Comparison of ENCODE assay signal across 15 cellular contexts in genomic region chr12:114408415-114408814, GRCh38. TPM values are rescaled to one million over a fixed set of nuclear protein-coding genes. Genes with fewer than 3 reads are reported as not detected.
A peak's percentile ranks its signal among the peaks of the same experiment; 100 is the strongest.
DNase-seq lines count a peak whose midpoint lies in the region; ATAC-seq and TF ChIP-seq lines count a peak whose summit lies in the region.
"Had no signal": no experiment of that assay in that cellular context is flagged by ENCODE, and none has a peak within 500 bp of the region (broad histone marks: within the 10 kb centered on the region; RNA-seq: fewer than 3 reads in every experiment).

No MANE protein-coding gene starts in this region.

- H3K4me3 Mint-ChIP-seq in activated CD8-positive, alpha-beta T cell treated with anti-CD3 and anti-CD28 coated beads, Interleukin-2, amount 10 ng/mL, durations not matched to agents 7 days and 5 days, result peak overlapping the region; percentile 53
- no peak overlapping the region for H3K4me3 Mint-ChIP-seq in activated CD8-positive, alpha-beta T cell treated with anti-CD3 and anti-CD28 coated beads for 36 hours
- peak overlapping the region; percentile 99 for H3K4me3 Mint-ChIP-seq in HFFc6
- H3K4me3 Mint-ChIP-seq in stimulated activated naive B cell treated with anti-CD40 and anti-IgM and Interleukin-4, amounts not matched to agents 10 μg/mL and 1 μg/mL and 100 μg/mL, for 72 hours, result peak overlapping the region in 1 of 2 donors; percentile 63
- H3K4me3 Mint-ChIP-seq in activated CD8-positive, alpha-beta memory T cell treated with anti-CD3 and anti-CD28 coated beads, Interleukin-2, amount 10 ng/mL, durations not matched to agents 7 days and 5 days, result no peak overlapping the region
- H3K4me3 Mint-ChIP-seq: dendritic cell treated with granulocyte-macrophage colony-stimulating factor and Interleukin-4, amounts not matched to agents 40 ng/mL and 50 ng/mL, for 4 days had no signal

- H3K4me3 ChIP-seq in fibroblast of pulmonary artery (replicated peaks; ENCODE audit: low read depth, low read length), result peak overlapping the region; percentile 65
- H3K4me3 ChIP-seq: A549, SJCRH30 had no signal

- no peak overlapping the region for H3K27ac Mint-ChIP-seq in activated CD8-positive, alpha-beta T cell treated with anti-CD3 and anti-CD28 coated beads, Interleukin-2, amount 10 ng/mL, durations not matched to agents 7 days and 5 days
- H3K27ac Mint-ChIP-seq in activated CD8-positive, alpha-beta T cell treated with anti-CD3 and anti-CD28 coated beads for 36 hours, result no peak overlapping the region
- H3K27ac Mint-ChIP-seq in HFFc6, result peak overlapping the region; percentile 92
- H3K27ac Mint-ChIP-seq in stimulated activated naive B cell treated with anti-CD40 and anti-IgM and Interleukin-4, amounts not matched to agents 10 μg/mL and 1 μg/mL and 100 μg/mL, for 72 hours, result peak overlapping the region; percentile 81
- H3K27ac Mint-ChIP-seq in activated CD8-positive, alpha-beta memory T cell treated with anti-CD3 and anti-CD28 coated beads, Interleukin-2, amount 10 ng/mL, durations not matched to agents 7 days and 5 days, result no peak overlapping the region
- H3K27ac Mint-ChIP-seq: dendritic cell treated with granulocyte-macrophage colony-stimulating factor and Interleukin-4, amounts not matched to agents 40 ng/mL and 50 ng/mL, for 4 days had no signal

- peaks cover 8% of the 10 kb centered on the region for H3K36me3 Mint-ChIP-seq in activated CD8-positive, alpha-beta T cell treated with anti-CD3 and anti-CD28 coated beads, Interleukin-2, amount 10 ng/mL, durations not matched to agents 7 days and 5 days (ENCODE audit: low read depth)
- peaks cover 2% of the 10 kb centered on the region for H3K36me3 Mint-ChIP-seq in activated CD8-positive, alpha-beta T cell treated with anti-CD3 and anti-CD28 coated beads for 36 hours (ENCODE audit: low read depth)
- peaks cover 36% of the 10 kb centered on the region for H3K36me3 Mint-ChIP-seq in HFFc6 (ENCODE audit: low read depth)
- peaks cover 4 to 7% of the 10 kb centered on the region in 2 donors for H3K36me3 Mint-ChIP-seq in stimulated activated naive B cell treated with anti-CD40 and anti-IgM and Interleukin-4, amounts not matched to agents 10 μg/mL and 1 μg/mL and 100 μg/mL, for 72 hours
- H3K36me3 Mint-ChIP-seq in activated CD8-positive, alpha-beta memory T cell treated with anti-CD3 and anti-CD28 coated beads, Interleukin-2, amount 10 ng/mL, durations not matched to agents 7 days and 5 days, result peaks cover 7% of the 10 kb centered on the region

- no peak for DNase-seq in activated CD8-positive, alpha-beta T cell treated with anti-CD3 and anti-CD28 coated beads, Interleukin-2, amount 10 ng/mL, durations not matched to agents 7 days and 5 days
- no peak for DNase-seq in activated CD8-positive, alpha-beta T cell treated with anti-CD3 and anti-CD28 coated beads for 36 hours
- DNase-seq in HFFc6 (no peak), fibroblast of pulmonary artery (ENCODE audit: low read depth) (peak; percentile 32), HCEC 1CT (no peak)
- DNase-seq in stimulated activated naive B cell treated with anti-CD40 and anti-IgM and Interleukin-4, amounts not matched to agents 10 μg/mL and 1 μg/mL and 100 μg/mL, for 72 hours, result no peak
- no peak for DNase-seq in activated CD8-positive, alpha-beta memory T cell treated with anti-CD3 and anti-CD28 coated beads, Interleukin-2, amount 10 ng/mL, durations not matched to agents 7 days and 5 days
- DNase-seq: foreskin melanocyte; MV-4-11; NCI-H2171; SJCRH30; stimulated activated CD4-positive, alpha-beta T cell treated with anti-CD3 and anti-CD28 coated beads, Interleukin-4, amount 100 ng/mL, for 4 hours had no signal

- CTCF ChIA-PET in activated CD8-positive, alpha-beta T cell treated with anti-CD3 and anti-CD28 coated beads, Interleukin-2, amount 10 ng/mL, durations not matched to agents 7 days and 5 days (lab: Charles Lee), result no interaction called here
- CTCF ChIA-PET in activated CD8-positive, alpha-beta T cell treated with anti-CD3 and anti-CD28 coated beads for 36 hours (lab: Charles Lee), result no interaction called here
- CTCF ChIA-PET in activated CD8-positive, alpha-beta memory T cell treated with anti-CD3 and anti-CD28 coated beads, Interleukin-2, amount 10 ng/mL, durations not matched to agents 7 days and 5 days (lab: Charles Lee), result no interaction called here

- POLR2A ChIA-PET in activated CD8-positive, alpha-beta T cell treated with anti-CD3 and anti-CD28 coated beads, Interleukin-2, amount 10 ng/mL, durations not matched to agents 7 days and 5 days (lab: Charles Lee), result no interaction called here
- POLR2A ChIA-PET in activated CD8-positive, alpha-beta T cell treated with anti-CD3 and anti-CD28 coated beads for 36 hours (lab: Charles Lee), result interaction anchor here (0.6 kb wide), 1 partner anchor 12 kb away, joined by 3 read pairs; no protein-coding TSS in a partner anchor

- intact Hi-C loops in activated CD8-positive, alpha-beta T cell treated with anti-CD3 and anti-CD28 coated beads for 36 hours (cut with micrococcal nuclease), result loop anchor here (10.0 kb wide), 1 partner anchor 276 kb away; the partner anchor contains the start of gene TBX3

- peaks cover 88% of the 10 kb centered on the region for H3K27me3 Mint-ChIP-seq in activated CD8-positive, alpha-beta T cell treated with anti-CD3 and anti-CD28 coated beads, Interleukin-2, amount 10 ng/mL, durations not matched to agents 7 days and 5 days (ENCODE audit: low read depth)
- H3K27me3 Mint-ChIP-seq in activated CD8-positive, alpha-beta T cell treated with anti-CD3 and anti-CD28 coated beads for 36 hours, result peaks cover 90% of the 10 kb centered on the region
- peaks cover 14% of the 10 kb centered on the region for H3K27me3 Mint-ChIP-seq in HFFc6 (ENCODE audit: insufficient read depth)
- H3K27me3 Mint-ChIP-seq in stimulated activated naive B cell treated with anti-CD40 and anti-IgM and Interleukin-4, amounts not matched to agents 10 μg/mL and 1 μg/mL and 100 μg/mL, for 72 hours, result peaks cover 91 to 97% of the 10 kb centered on the region in 2 donors
- H3K27me3 Mint-ChIP-seq in activated CD8-positive, alpha-beta memory T cell treated with anti-CD3 and anti-CD28 coated beads, Interleukin-2, amount 10 ng/mL, durations not matched to agents 7 days and 5 days, result peaks cover 99% of the 10 kb centered on the region

- H3K4me1 Mint-ChIP-seq in activated CD8-positive, alpha-beta T cell treated with anti-CD3 and anti-CD28 coated beads, Interleukin-2, amount 10 ng/mL, durations not matched to agents 7 days and 5 days (ENCODE audit: low read depth), result peaks cover 7% of the 10 kb centered on the region
- peaks cover 15% of the 10 kb centered on the region for H3K4me1 Mint-ChIP-seq in activated CD8-positive, alpha-beta T cell treated with anti-CD3 and anti-CD28 coated beads for 36 hours (ENCODE audit: low read depth)
- peaks cover 35% of the 10 kb centered on the region for H3K4me1 Mint-ChIP-seq in HFFc6 (ENCODE audit: low read depth)
- H3K4me1 Mint-ChIP-seq in stimulated activated naive B cell treated with anti-CD40 and anti-IgM and Interleukin-4, amounts not matched to agents 10 μg/mL and 1 μg/mL and 100 μg/mL, for 72 hours, result peaks cover 8 to 36% of the 10 kb centered on the region in 2 donors
- no peaks in the 10 kb centered on the region for H3K4me1 Mint-ChIP-seq in activated CD8-positive, alpha-beta memory T cell treated with anti-CD3 and anti-CD28 coated beads, Interleukin-2, amount 10 ng/mL, durations not matched to agents 7 days and 5 days

- peaks cover 4% of the 10 kb centered on the region for H3K9me3 Mint-ChIP-seq in activated CD8-positive, alpha-beta T cell treated with anti-CD3 and anti-CD28 coated beads, Interleukin-2, amount 10 ng/mL, durations not matched to agents 7 days and 5 days (ENCODE audit: insufficient read depth)
- no peaks in the 10 kb centered on the region for H3K9me3 Mint-ChIP-seq in activated CD8-positive, alpha-beta T cell treated with anti-CD3 and anti-CD28 coated beads for 36 hours
- H3K9me3 Mint-ChIP-seq in HFFc6, result no peaks in the 10 kb centered on the region
- H3K9me3 Mint-ChIP-seq in stimulated activated naive B cell treated with anti-CD40 and anti-IgM and Interleukin-4, amounts not matched to agents 10 μg/mL and 1 μg/mL and 100 μg/mL, for 72 hours, result no peaks in the 10 kb centered on the region
- peaks cover 4% of the 10 kb centered on the region for H3K9me3 Mint-ChIP-seq in activated CD8-positive, alpha-beta memory T cell treated with anti-CD3 and anti-CD28 coated beads, Interleukin-2, amount 10 ng/mL, durations not matched to agents 7 days and 5 days (ENCODE audit: low read depth)
- H3K9me3 Mint-ChIP-seq: dendritic cell treated with granulocyte-macrophage colony-stimulating factor and Interleukin-4, amounts not matched to agents 40 ng/mL and 50 ng/mL, for 4 days had no signal

- TF ChIP-seq CTCF in activated CD8-positive, alpha-beta T cell treated with anti-CD3 and anti-CD28 coated beads for 36 hours (IDR thresholded peaks at IDR 0.05), result no peak
- TF ChIP-seq CTCF in HFFc6 (IDR thresholded peaks at IDR 0.05) (no peak; the same call in 1 of the 2 replicates), fibroblast of pulmonary artery (IDR thresholded peaks at IDR 0.05; ENCODE audit: low read length, missing control alignments) (no peak)

- ATAC-seq in activated CD8-positive, alpha-beta T cell treated with anti-CD3 and anti-CD28 coated beads, Interleukin-2, amount 10 ng/mL, durations not matched to agents 7 days and 5 days, result no peak
- ATAC-seq in activated CD8-positive, alpha-beta T cell treated with anti-CD3 and anti-CD28 coated beads for 36 hours, result no peak
- no peak for ATAC-seq in stimulated activated naive B cell treated with anti-CD40 and anti-IgM and Interleukin-4, amounts not matched to agents 10 μg/mL and 1 μg/mL and 100 μg/mL, for 72 hours (replicated peaks)
- no peak for ATAC-seq in HG02840 (IDR thresholded peaks at IDR 0.05; ENCODE audit: low FRiP score, unreplicated experiment)
- no peak for ATAC-seq in activated CD8-positive, alpha-beta memory T cell treated with anti-CD3 and anti-CD28 coated beads, Interleukin-2, amount 10 ng/mL, durations not matched to agents 7 days and 5 days
- ATAC-seq: A549 had no signal

RNA-seq across cellular contexts. Expression of gene TBX5, which starts 2.5 kb away (rescaled TPM):
- not detected for total RNA-seq in activated CD8-positive, alpha-beta T cell treated with anti-CD3 and anti-CD28 coated beads, Interleukin-2, amount 10 ng/mL, durations not matched to agents 7 days and 5 days
- not detected for total RNA-seq in activated CD8-positive, alpha-beta T cell treated with anti-CD3 and anti-CD28 coated beads for 36 hours
- 10 to 100 TPM; 20.7 to 27.8 (median 24.3) TPM for total RNA-seq in HFFc6 (2021; fragmentation: NEBNext Ultra II Directional; extraction: Animal tissue kit (Norgen Biotek cat#: 25700))
- total RNA-seq in activated CD8-positive, alpha-beta memory T cell treated with anti-CD3 and anti-CD28 coated beads, Interleukin-2, amount 10 ng/mL, durations not matched to agents 7 days and 5 days, result not detected
- total RNA-seq: SJCRH30 had no signal

Comparison
In these comparisons a context has a peak if more than half of its experiments do, and no peak if none do; other contexts are left out.
1. H3K4me3 Mint-ChIP-seq: peak in activated CD8-positive, alpha-beta T cell treated with anti-CD3 and anti-CD28 coated beads, Interleukin-2, amount 10 ng/mL, durations not matched to agents 7 days and 5 days (single experiment) and HFFc6 (single experiment); none in activated CD8-positive, alpha-beta T cell treated with anti-CD3 and anti-CD28 coated beads for 36 hours (single experiment) and activated CD8-positive, alpha-beta memory T cell treated with anti-CD3 and anti-CD28 coated beads, Interleukin-2, amount 10 ng/mL, durations not matched to agents 7 days and 5 days (single experiment).
2. H3K27ac Mint-ChIP-seq: peak in HFFc6 (single experiment) and stimulated activated naive B cell treated with anti-CD40 and anti-IgM and Interleukin-4, amounts not matched to agents 10 μg/mL and 1 μg/mL and 100 μg/mL, for 72 hours (single experiment); none in activated CD8-positive, alpha-beta T cell treated with anti-CD3 and anti-CD28 coated beads, Interleukin-2, amount 10 ng/mL, durations not matched to agents 7 days and 5 days (single experiment), activated CD8-positive, alpha-beta T cell treated with anti-CD3 and anti-CD28 coated beads for 36 hours (single experiment) and activated CD8-positive, alpha-beta memory T cell treated with anti-CD3 and anti-CD28 coated beads, Interleukin-2, amount 10 ng/mL, durations not matched to agents 7 days and 5 days (single experiment).
3. RNA of gene TBX5, which starts 2.5 kb away (total RNA-seq): 20.7 to 27.8 TPM in HFFc6; not detected in activated CD8-positive, alpha-beta T cell treated with anti-CD3 and anti-CD28 coated beads, Interleukin-2, amount 10 ng/mL, durations not matched to agents 7 days and 5 days, not detected in activated CD8-positive, alpha-beta T cell treated with anti-CD3 and anti-CD28 coated beads for 36 hours and not detected in activated CD8-positive, alpha-beta memory T cell treated with anti-CD3 and anti-CD28 coated beads, Interleukin-2, amount 10 ng/mL, durations not matched to agents 7 days and 5 days; every median in the first group is over 10 times any median in the second.